Comparison of ENCODE assay signal across 19 cellular contexts in genomic region chr21:37742115-37742514, GRCh38.
"Had no signal": no experiment of that assay in that cellular context is flagged by ENCODE, and none has a peak within 500 bp of the region (broad histone marks: within the 10 kb centered on the region; RNA-seq: fewer than 3 reads in every experiment).

No MANE protein-coding gene starts in this region.

- H3K4me1 ChIP-seq: colonic mucosa, neural progenitor cell, spleen, testis, upper lobe of left lung had no signal

- H3K27me3 ChIP-seq: cardiac muscle cell, colonic mucosa, neural progenitor cell, testis, upper lobe of left lung had no signal

- H3K4me2 ChIP-seq: neural progenitor cell had no signal

- H3K36me3 ChIP-seq: cardiac muscle cell, colonic mucosa, neural progenitor cell, spleen, upper lobe of left lung had no signal

- H2AFZ ChIP-seq: neural progenitor cell had no signal

- H3K9ac ChIP-seq: neural progenitor cell had no signal

- DNase-seq: activated B cell treated with CpG ODN at 0.5 μM for 24 hours; activated CD4-positive, alpha-beta T cell treated with anti-CD3 and anti-CD28 coated beads for 48 hours; activated CD8-positive, alpha-beta memory T cell treated with anti-CD3 and anti-CD28 coated beads, Interleukin-2, amount 50 U/mL, for 4 hours; activated CD8-positive, alpha-beta T cell treated with anti-CD3 and anti-CD28 coated beads for 36 hours; activated effector memory CD4-positive, alpha-beta T cell treated with anti-CD3 and anti-CD28 coated beads, Interleukin-2, amount 50 U/mL, for 16 hours; activated T-cell treated with anti-CD3 and anti-CD28 coated beads, Interleukin-2, amount 50 U/mL, for 48 hours; colonic mucosa; midbrain; naive B cell; spleen; stimulated activated CD4-positive, alpha-beta T cell treated with anti-CD3 and anti-CD28 coated beads, Interleukin-1b, Interleukin-23, amount 100 ng/mL, for 48 hours; stimulated activated naive CD8-positive, alpha-beta T cell treated with anti-CD3 and anti-CD28 coated beads, Interleukin-15, amount 100 ng/mL, for 72 hours; testis; upper lobe of left lung had no signal

- H3K27ac ChIP-seq: cardiac muscle cell, colonic mucosa, neural progenitor cell, spleen, testis, upper lobe of left lung had no signal

- ATAC-seq: activated CD8-positive, alpha-beta T cell treated with anti-CD3 and anti-CD28 coated beads for 36 hours; activated naive CD4-positive, alpha-beta T cell treated with anti-CD3 and anti-CD28 coated beads, Interleukin-2, amount 50 U/mL, for 72 hours; esophagus mucosa; sciatic nerve; stimulated activated naive CD8-positive, alpha-beta T cell treated with anti-CD3 and anti-CD28 coated beads, Interleukin-15, amount 100 ng/mL, for 72 hours had no signal

- H3K4me3 ChIP-seq: cardiac muscle cell, colonic mucosa, neural progenitor cell, spleen, testis, upper lobe of left lung had no signal

- H3K9me3 ChIP-seq: colonic mucosa, spleen, testis, upper lobe of left lung had no signal
